17 cellular contexts compared by ENCODE assay signal in genomic region chr5:84568171-84568570, GRCh38.
A peak's percentile ranks its signal among the peaks of the same experiment; 100 is the strongest.
DNase-seq lines count a peak whose midpoint lies in the region; ATAC-seq, FAIRE-seq and TF ChIP-seq lines count a peak whose summit lies in the region.
"Had no signal": no experiment of that assay in that cellular context is flagged by ENCODE, and none has a peak within 500 bp of the region (broad histone marks: within the 10 kb centered on the region; RNA-seq: fewer than 3 reads in every experiment).

No MANE protein-coding gene starts in this region.

- H3K4me2 ChIP-seq in GM12878 (ENCODE audit: control insufficient read depth, insufficient read depth): no peak overlapping the region

- TF ChIP-seq EP300 in GM12878 (IDR thresholded peaks at IDR 0.05; ENCODE audit: borderline replicate concordance in 1 of 2, control insufficient read depth in 1 of 2, low read depth in 2 of 2, low read length in 2 of 2): no peak

- H3K9ac ChIP-seq in HUES48 (ENCODE audit: low read depth, low read length) (no peak overlapping the region), GM12878 (ENCODE audit: control insufficient read depth, insufficient read depth, low read length) (no peak overlapping the region)

- no TSS peak for BruUV-seq in GM12878 (replicated peaks; lab: Mats Ljungman, UMichigan)

- no peaks in the 10 kb centered on the region for H3K79me2 ChIP-seq in GM12878 (ENCODE audit: control insufficient read depth, insufficient read depth, low read length)

- RAD21 ChIA-PET in GM12878 (lab: Charles Lee; ENCODE audit: unreplicated experiment): no interaction called here

- TF ChIP-seq RAD21 in GM12878 (IDR thresholded peaks at IDR 0.05; ENCODE audit: insufficient read depth, low read depth, low read length): no peak

- peaks cover 52% of the 10 kb centered on the region for H3K4me1 ChIP-seq in HUES48 (ENCODE audit: control insufficient read depth, insufficient read depth, low read length)
- no peaks in the 10 kb centered on the region for H3K4me1 ChIP-seq in GM12878 (ENCODE audit: control insufficient read depth, insufficient read depth, low read length)

- SMC1A ChIA-PET in GM12878 (lab: Charles Lee; ENCODE audit: uncharacterized antibody, unreplicated experiment): no interaction called here

- no peaks in the 10 kb centered on the region for H3K27me3 ChIP-seq in HUES48 (ENCODE audit: control insufficient read depth, insufficient read depth, low read length)
- H3K27me3 ChIP-seq in GM12878 (replicated peaks in 1 of 2; ENCODE audit: control insufficient read depth in 2 of 2, insufficient read depth in 2 of 2, low read length in 1 of 2): no peaks in the 10 kb centered on the region
- H3K27me3 ChIP-seq in layer of hippocampus (ENCODE audit: control insufficient read depth, insufficient read depth, low read length): no peaks in the 10 kb centered on the region

- DNase-seq in GM12878 (ENCODE audit: low read depth, low spot score) (no peak), superior temporal gyrus (ENCODE audit: extremely low spot score) (peak; percentile 85), NCI-H345 treated with DMSO at 0.1 percent for 48 hours (lab: John Stamatoyannopoulos, UW; ENCODE audit: unreplicated experiment) (no peak), cerebellum (ENCODE audit: low spot score) (no peak), NCI-H1092 treated with DMSO at 0.1 percent for 48 hours (lab: John Stamatoyannopoulos, UW) (no peak)
- DNase-seq: COR-L47, DMS153, KBM-7, NCI-H1436, NCI-H2081, NCI-H510A treated with DMSO at 0.1 percent for 48 hours had no signal

- CTCF ChIA-PET in GM12878 (lab: Yijun Ruan, JAX): interaction anchor here (0.6 kb wide), 1 partner anchor 12 kb away, joined by 3 read pairs; no protein-coding TSS in a partner anchor

- peak overlapping the region; percentile 42 for H3K27ac ChIP-seq in HUES48 (ENCODE audit: low read depth, low read length)
- no peak overlapping the region for H3K27ac ChIP-seq in GM12878 (ENCODE audit: control insufficient read depth, insufficient read depth)
- peak overlapping the region; percentile 85 for H3K27ac ChIP-seq in layer of hippocampus (ENCODE audit: low read depth, low read length)
- H3K27ac ChIP-seq: SK-N-MC had no signal

- 10% methylated on average over 1 of the region's 1 CpG for WGBS in GM12878 (ENCODE audit: insufficient coverage, insufficient replicate concordance, low lambda C conversion rate, missing lambda C conversion rate)

- POLR2A ChIA-PET in GM12878 (lab: Charles Lee): no interaction called here

- H3K9me3 ChIP-seq in HUES48 (ENCODE audit: control insufficient read depth, insufficient read depth, low read length): no peaks in the 10 kb centered on the region
- H3K9me3 ChIP-seq in GM12878 (replicated peaks; ENCODE audit: control insufficient read depth, insufficient read depth, low read length): no peaks in the 10 kb centered on the region

- in situ Hi-C loops in GM12878 (cut with MboI): no loop called here

- TF ChIP-seq POLR2A in GM12878 (IDR thresholded peaks at IDR 0.05; ENCODE audit: low read depth, low read length): no peak

- ATAC-seq in GM12878 (peak; percentile 20; the same call in 1 of the 3 replicates), SK-N-SH treated with all-trans-retinoic acid at 6 μM for 48 hours (no peak)
- ATAC-seq: HCT116, Panc1 had no signal

- intact Hi-C loops in GM12878 (cut with micrococcal nuclease; ENCODE audit: unreplicated experiment): no loop called here

- no peaks in the 10 kb centered on the region for H4K20me1 ChIP-seq in GM12878 (ENCODE audit: control insufficient read depth, insufficient read depth)

- H2AFZ ChIP-seq in GM12878 (ENCODE audit: control insufficient read depth, low read depth, low read length): no peak overlapping the region

- TF ChIP-seq CTCF in GM12878 (IDR thresholded peaks at IDR 0.05 in 2 of 3, conservative IDR thresholded peaks at IDR 0.05 in 1 of 3; ENCODE audit: control insufficient read depth in 2 of 3, extremely low read depth in 1 of 3, insufficient read depth in 1 of 3, low read depth in 3 of 3, low read length in 3 of 3): no peak

- H3K36me3 ChIP-seq in HUES48 (ENCODE audit: control insufficient read depth, insufficient read depth, low read length) (no peaks in the 10 kb centered on the region), GM12878 (ENCODE audit: control insufficient read depth in 2 of 2, insufficient read depth in 2 of 2, low read length in 1 of 2) (no peaks in the 10 kb centered on the region)

- FAIRE-seq in GM12878 (lab: Jason Lieb, UNC): no peak

- no peak overlapping the region; the same call in 1 of the 2 replicates for H3K4me3 ChIP-seq in HUES48 (ENCODE audit: low read depth, low read length)
- H3K4me3 ChIP-seq in GM12878: no peak overlapping the region
- H3K4me3 ChIP-seq: SK-N-MC had no signal

TF ChIP-seq in GM12878, 131 proteins besides CTCF, POLR2A, EP300 and RAD21:
- TF ChIP-seq MYB (IDR thresholded peaks at IDR 0.05; ENCODE audit: borderline replicate concordance, low read depth, low read length): no peak
- TF ChIP-seq POU2F2 (IDR thresholded peaks at IDR 0.05; ENCODE audit: borderline replicate concordance, low read depth, low read length): no peak
- TF ChIP-seq NRF1 (conservative IDR thresholded peaks at IDR 0.05; ENCODE audit: low read depth, low read length): no peak
- no peak for TF ChIP-seq CREM (IDR thresholded peaks at IDR 0.05; ENCODE audit: low read depth)
- TF ChIP-seq ZBTB4 (CRISPR knock-in tag; IDR thresholded peaks at IDR 0.05): no peak
- no peak for TF ChIP-seq SIN3A (IDR thresholded peaks at IDR 0.05; ENCODE audit: low read depth, low read length)
- no peak for TF ChIP-seq RBBP5 (conservative IDR thresholded peaks at IDR 0.05)

TF ChIP-seq in SK-N-SH treated with all-trans-retinoic acid at 6 μM for 48 hours, 23 proteins besides CTCF, POLR2A, EP300 and RAD21:
- TF ChIP-seq GLIS3 (CRISPR knock-in tag; IDR thresholded peaks at IDR 0.05): no peak
- TF ChIP-seq TCF4 (CRISPR knock-in tag; IDR thresholded peaks at IDR 0.05; ENCODE audit: borderline replicate concordance): no peak
- no peak for TF ChIP-seq SNAI2 (CRISPR knock-in tag; IDR thresholded peaks at IDR 0.05)
- no peak for TF ChIP-seq CREB5 (CRISPR knock-in tag; IDR thresholded peaks at IDR 0.05; ENCODE audit: low read depth)
- TF ChIP-seq ESRRG (CRISPR knock-in tag; IDR thresholded peaks at IDR 0.05): no peak
- TF ChIP-seq OSR1 (CRISPR knock-in tag; IDR thresholded peaks at IDR 0.05): no peak
- no peak for TF ChIP-seq ARNTL (CRISPR knock-in tag; IDR thresholded peaks at IDR 0.05; ENCODE audit: borderline replicate concordance, low read depth)
- TF ChIP-seq TSHZ2 (CRISPR knock-in tag; IDR thresholded peaks at IDR 0.05): no peak
- TF ChIP-seq CSRNP3 (CRISPR knock-in tag; IDR thresholded peaks at IDR 0.05): no peak
- no peak for TF ChIP-seq ZFP3 (CRISPR knock-in tag; IDR thresholded peaks at IDR 0.05)
